ENCODE assay signal across 10 cellular contexts in the genomic region with DNA sequence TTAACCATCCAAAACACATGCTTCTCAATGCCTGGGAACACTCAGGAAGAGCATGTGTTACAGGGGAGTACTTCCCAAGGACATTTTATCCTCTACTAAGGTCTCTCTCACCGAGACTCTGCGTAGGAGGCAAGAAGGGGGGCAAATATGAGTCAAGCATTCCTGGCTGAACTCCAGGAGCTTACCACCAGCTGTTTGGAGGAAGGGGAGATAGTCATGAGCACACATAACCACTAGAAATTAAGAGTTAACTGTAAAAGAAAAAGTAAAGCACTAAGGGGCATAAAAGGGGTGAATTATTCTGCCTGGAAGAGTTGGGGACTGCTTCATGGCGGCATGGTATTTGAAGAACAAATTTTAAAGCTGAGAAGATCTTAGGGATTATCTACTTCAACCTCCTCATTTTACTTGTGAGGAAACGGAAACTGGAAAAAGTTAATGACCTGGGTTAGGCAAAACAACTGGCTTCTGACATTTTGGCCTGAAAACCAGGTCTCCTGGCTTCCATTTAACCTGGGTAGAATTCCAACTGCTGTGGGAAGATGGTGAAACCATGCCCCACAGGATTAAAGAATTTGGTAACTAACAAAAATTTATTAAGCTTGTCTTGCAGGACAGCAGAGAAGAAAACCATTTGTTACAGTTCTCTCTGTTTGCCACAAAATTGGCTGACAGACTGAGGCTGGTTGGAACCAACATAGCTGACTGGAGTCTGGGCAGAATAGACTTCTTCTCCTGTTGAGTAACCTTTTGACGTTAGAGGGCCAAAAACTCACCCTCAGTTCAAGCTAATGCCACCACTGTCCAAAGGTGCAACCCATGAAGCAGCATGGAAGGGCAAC.
DNase-seq lines count a peak whose midpoint lies in the region; ATAC-seq and TF ChIP-seq lines count a peak whose summit lies in the region.
"Had no signal": no experiment of that assay in that cellular context is flagged by ENCODE, and none has a peak within 500 bp of the region (broad histone marks: within the 10 kb centered on the region; RNA-seq: fewer than 3 reads in every experiment).

No MANE protein-coding gene starts in this region.

- H3K4me1 ChIP-seq in BE2C, result peaks cover 24% of the 10 kb centered on the region

- no peak overlapping the region for H3K4me3 ChIP-seq in BE2C (ENCODE audit: low read depth, low read length)
- H3K4me3 ChIP-seq in dorsolateral prefrontal cortex, result no peak overlapping the region

- intact Hi-C loops in dorsolateral prefrontal cortex (cut with DNase I), result no loop called here
- intact Hi-C loops in activated CD8-positive, alpha-beta T cell treated with anti-CD3 and anti-CD28 coated beads for 36 hours (cut with micrococcal nuclease), result no loop called here

- peak overlapping the region; percentile 72 for H3K27ac Mint-ChIP-seq in mesothelial cell of epicardium
- no peak overlapping the region for H3K27ac Mint-ChIP-seq in activated CD8-positive, alpha-beta T cell treated with anti-CD3 and anti-CD28 coated beads for 36 hours

- no peak for ATAC-seq in omental fat pad (ENCODE audit: low FRiP score)
- no peak for ATAC-seq in activated CD8-positive, alpha-beta T cell treated with anti-CD3 and anti-CD28 coated beads for 36 hours

- DNase-seq in BE2C (peak; percentile 55), NCI-H2171 (lab: John Stamatoyannopoulos, UW) (peak; percentile 69), dermis microvascular lymphatic vessel endothelial cell (ENCODE audit: low read depth in 2 of 2) (peak; percentile 60 to 95), mesothelial cell of epicardium (ENCODE audit: low spot score in 2 of 2, unreplicated experiment in 2 of 2) (peak in 1 of 2 experiments; percentile 55), omental fat pad (ENCODE audit: low spot score) (no peak), dorsolateral prefrontal cortex (no peak), NCI-H2196 treated with DMSO at 0.1 percent for 48 hours (lab: John Stamatoyannopoulos, UW; ENCODE audit: unreplicated experiment) (no peak)
- no peak for DNase-seq in activated CD8-positive, alpha-beta T cell treated with anti-CD3 and anti-CD28 coated beads for 36 hours
- DNase-seq: GF-D8 had no signal

- H3K9me3 ChIP-seq in BE2C, result no peaks in the 10 kb centered on the region

- H3K27me3 ChIP-seq in BE2C, result no peaks in the 10 kb centered on the region
- no peaks in the 10 kb centered on the region for H3K27me3 ChIP-seq in dorsolateral prefrontal cortex

- peaks cover 49% of the 10 kb centered on the region for H3K4me1 Mint-ChIP-seq in mesothelial cell of epicardium
- peaks cover 15% of the 10 kb centered on the region for H3K4me1 Mint-ChIP-seq in activated CD8-positive, alpha-beta T cell treated with anti-CD3 and anti-CD28 coated beads for 36 hours (ENCODE audit: low read depth)

- peaks cover 6% of the 10 kb centered on the region for H3K9me3 Mint-ChIP-seq in mesothelial cell of epicardium
- H3K9me3 Mint-ChIP-seq in activated CD8-positive, alpha-beta T cell treated with anti-CD3 and anti-CD28 coated beads for 36 hours, result no peaks in the 10 kb centered on the region

- H3K36me3 Mint-ChIP-seq in mesothelial cell of epicardium, result peaks cover 8% of the 10 kb centered on the region
- peaks cover 11% of the 10 kb centered on the region for H3K36me3 Mint-ChIP-seq in activated CD8-positive, alpha-beta T cell treated with anti-CD3 and anti-CD28 coated beads for 36 hours (ENCODE audit: low read depth)

- TF ChIP-seq CTCF in BE2C (IDR thresholded peaks at IDR 0.05; ENCODE audit: low read depth, low read length) (no peak), mesothelial cell of epicardium (IDR thresholded peaks at IDR 0.05; ENCODE audit: unreplicated experiment) (no peak), omental fat pad (IDR thresholded peaks at IDR 0.05) (no peak), dorsolateral prefrontal cortex (IDR thresholded peaks at IDR 0.05 in 54 of 56, conservative IDR thresholded peaks at IDR 0.05 in 2 of 56; ENCODE audit: low read depth in 1 of 56, partially characterized antibody in 56 of 56) (no peak)
- TF ChIP-seq CTCF in activated CD8-positive, alpha-beta T cell treated with anti-CD3 and anti-CD28 coated beads for 36 hours (IDR thresholded peaks at IDR 0.05), result no peak

- H3K27ac ChIP-seq in dorsolateral prefrontal cortex, result peak overlapping the region in 17 of 59 donors; percentile 1 to 62 (median 20)
- H3K27ac ChIP-seq: VCaP had no signal

- CTCF ChIA-PET in activated CD8-positive, alpha-beta T cell treated with anti-CD3 and anti-CD28 coated beads for 36 hours (lab: Charles Lee), result interaction anchor here (0.8 to 1.5 kb wide), 2 partner anchors 10 to 18 kb away, joined by 3 to 4 read pairs; no protein-coding TSS in a partner anchor

- no peak overlapping the region for H3K4me3 Mint-ChIP-seq in mesothelial cell of epicardium
- H3K4me3 Mint-ChIP-seq in activated CD8-positive, alpha-beta T cell treated with anti-CD3 and anti-CD28 coated beads for 36 hours, result no peak overlapping the region

- H3K36me3 ChIP-seq in BE2C, result peaks cover 6% of the 10 kb centered on the region

- POLR2A ChIA-PET in activated CD8-positive, alpha-beta T cell treated with anti-CD3 and anti-CD28 coated beads for 36 hours (lab: Charles Lee), result no interaction called here

- H3K27me3 Mint-ChIP-seq in mesothelial cell of epicardium (ENCODE audit: low read depth), result no peaks in the 10 kb centered on the region
- no peaks in the 10 kb centered on the region for H3K27me3 Mint-ChIP-seq in activated CD8-positive, alpha-beta T cell treated with anti-CD3 and anti-CD28 coated beads for 36 hours

Comparison
In these comparisons a context has a peak if more than half of its experiments do, and no peak if none do; other contexts are left out.
1. DNase-seq: peak in BE2C (single experiment), NCI-H2171 (single experiment) and dermis microvascular lymphatic vessel endothelial cell (2 of 2); none in omental fat pad (single experiment), dorsolateral prefrontal cortex (0 of 10), NCI-H2196 treated with DMSO at 0.1 percent for 48 hours (single experiment) and activated CD8-positive, alpha-beta T cell treated with anti-CD3 and anti-CD28 coated beads for 36 hours (single experiment).